Comparison of ENCODE assay signal across 21 cellular contexts in the genomic region with DNA sequence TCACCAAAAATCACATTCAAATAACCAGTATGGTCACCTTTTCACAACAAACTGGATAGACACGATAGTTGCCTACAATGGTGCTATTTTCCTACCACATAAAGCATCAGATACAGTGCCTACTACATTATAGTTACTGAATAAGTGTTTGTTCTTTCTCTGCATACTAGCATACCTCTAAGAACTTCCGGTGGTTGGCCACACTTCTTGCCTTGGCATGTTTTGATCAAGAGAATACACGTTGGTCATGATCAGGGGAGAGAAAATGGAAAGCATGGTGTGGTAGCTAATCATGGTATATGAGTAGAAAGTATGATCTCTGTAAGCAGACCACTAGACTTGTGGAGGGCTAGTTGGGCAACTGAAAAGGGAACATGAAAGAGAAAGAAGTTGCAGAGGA.
"Had no signal": no experiment of that assay in that cellular context is flagged by ENCODE, and none has a peak within 500 bp of the region (broad histone marks: within the 10 kb centered on the region; RNA-seq: fewer than 3 reads in every experiment).

No MANE protein-coding gene starts in this region.

- H3K4me1 ChIP-seq: colonic mucosa, esophagus squamous epithelium, psoas muscle, sigmoid colon, spleen, testis, tibial artery had no signal

- DNase-seq: colonic mucosa; effector CD8-positive, alpha-beta T cell; endodermal cell; erythroblast; esophagus squamous epithelium; head of caudate nucleus; kidney; mesendoderm; midbrain; naive thymus-derived CD4-positive, alpha-beta T cell; nucleus accumbens; psoas muscle; right cardiac atrium; sigmoid colon; spleen; stimulated activated CD4-positive, alpha-beta T cell treated with anti-CD3 and anti-CD28 coated beads, Interleukin-4, amount 100 ng/mL, for 4 hours; stimulated activated naive CD8-positive, alpha-beta T cell treated with anti-CD3 and anti-CD28 coated beads, Interleukin-15, Interleukin-2, amounts not matched to agents 100 U/mL and 50 U/mL, for 24 hours; substantia nigra; testis; tibial artery had no signal

- H3K36me3 ChIP-seq: colonic mucosa, esophagus squamous epithelium, sigmoid colon, spleen, tibial artery had no signal

- H3K4me3 ChIP-seq: colonic mucosa, esophagus squamous epithelium, lung, psoas muscle, sigmoid colon, spleen, testis, tibial artery had no signal

- H3K27me3 ChIP-seq: colonic mucosa, esophagus squamous epithelium, sigmoid colon, spleen, testis, tibial artery had no signal

- H3K27ac ChIP-seq: colonic mucosa, esophagus squamous epithelium, psoas muscle, sigmoid colon, spleen, testis, tibial artery had no signal

- H3K9me3 ChIP-seq: colonic mucosa, esophagus squamous epithelium, psoas muscle, sigmoid colon, spleen, testis, tibial artery had no signal
